Comparison of ENCODE assay signal across 8 cellular contexts in genomic region chr10:79249156-79250121, GRCh38.
A peak's percentile ranks its signal among the peaks of the same experiment; 100 is the strongest.
DNase-seq lines count a peak whose midpoint lies in the region; ATAC-seq and TF ChIP-seq lines count a peak whose summit lies in the region.

No MANE protein-coding gene starts in this region.

- H3K36me3 ChIP-seq in DND-41 (ENCODE audit: insufficient read depth, low read length), result no peaks in the 10 kb centered on the region

- H3K27me3 ChIP-seq in DND-41 (ENCODE audit: insufficient read depth, low read length, poor library complexity), result no peaks in the 10 kb centered on the region

- H3K4me1 ChIP-seq in DND-41 (ENCODE audit: insufficient read depth, low read length), result no peaks in the 10 kb centered on the region

- ATAC-seq in DND-41 (ENCODE audit: insufficient read depth, low read depth) (0 out of 3 replicates have a peak, but pooled peaks have one; percentile 18), GM19438 (IDR thresholded peaks at IDR 0.05; ENCODE audit: low read depth, unreplicated experiment) (peak; percentile 57), HG03442 (IDR thresholded peaks at IDR 0.05; ENCODE audit: unreplicated experiment) (peak; percentile 49)

- H4K20me1 ChIP-seq in DND-41 (ENCODE audit: insufficient read depth, low read length), result peaks cover 83% of the 10 kb centered on the region

- no peak overlapping the region for H2AFZ ChIP-seq in DND-41 (ENCODE audit: low read depth, low read length)

- DNase-seq in DND-41 (no peak), germinal center (ENCODE audit: low spot score) (peak; percentile 34), NCI-H1417 (lab: John Stamatoyannopoulos, UW) (no peak), DMS79 (lab: John Stamatoyannopoulos, UW) (no peak), Ammon's horn (ENCODE audit: low spot score) (no peak), activated gamma-delta T cell (lab: John Stamatoyannopoulos, UW) (no peak)

- no peak overlapping the region for H3K27ac ChIP-seq in DND-41 (ENCODE audit: low read length)

- H3K4me2 ChIP-seq in DND-41 (ENCODE audit: insufficient read depth, low read length), result no peak overlapping the region

- H3K4me3 ChIP-seq in DND-41 (ENCODE audit: low read depth in 1 of 2, low read length in 2 of 2), result no peak overlapping the region

- H3K79me2 ChIP-seq in DND-41 (ENCODE audit: insufficient read depth, low read length), result no peaks in the 10 kb centered on the region

- TF ChIP-seq CTCF in DND-41 (IDR thresholded peaks at IDR 0.05; ENCODE audit: borderline replicate concordance, extremely low read depth, low read length, poor library complexity, severe bottlenecking), result no peak

- no peak overlapping the region for H3K9ac ChIP-seq in DND-41 (ENCODE audit: low read depth, low read length)

- H3K9me3 ChIP-seq in DND-41 (ENCODE audit: insufficient read depth, low read length, severe bottlenecking), result no peaks in the 10 kb centered on the region
